In the genomic region with DNA sequence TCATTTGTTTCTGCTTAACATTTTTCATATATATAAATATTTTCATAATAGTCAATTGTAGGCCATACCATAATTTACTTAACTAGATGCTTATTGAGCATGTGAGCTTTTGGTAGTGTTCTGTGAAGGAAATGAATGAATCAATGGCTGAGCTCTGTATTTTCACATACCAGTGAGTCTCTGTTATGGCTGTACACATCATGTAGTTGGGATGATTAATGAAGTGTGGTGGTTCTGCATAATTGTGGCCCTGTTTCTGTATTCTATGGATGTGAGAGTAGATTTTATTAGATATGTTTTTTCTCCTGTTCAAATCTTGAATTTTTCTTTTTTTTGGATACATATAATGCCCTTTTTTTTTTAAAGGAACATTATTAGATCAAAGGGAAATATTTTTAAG, we compare ENCODE assay signal across 24 cellular contexts.
"Had no signal": no experiment of that assay in that cellular context is flagged by ENCODE, and none has a peak within 500 bp of the region (broad histone marks: within the 10 kb centered on the region; RNA-seq: fewer than 3 reads in every experiment).

No MANE protein-coding gene starts in this region.

- H3K27ac Mint-ChIP-seq: activated CD4-positive, alpha-beta T cell treated with anti-CD3 and anti-CD28 coated beads for 36 hours; activated CD8-positive, alpha-beta T cell treated with anti-CD3 and anti-CD28 coated beads for 36 hours; activated naive CD8-positive, alpha-beta T cell; dendritic cell treated with granulocyte-macrophage colony-stimulating factor and Interleukin-4, amounts not matched to agents 40 ng/mL and 50 ng/mL, for 4 days; naive thymus-derived CD8-positive, alpha-beta T cell; T-helper 1 cell treated with Interleukin-12 subunit alpha and Interleukin-12 subunit beta and Interleukin-4 antibody, amounts not matched to agents 30 μg/mL and 1 μg/mL, for 36 hours had no signal

- DNase-seq: activated CD4-positive, alpha-beta T cell treated with anti-CD3 and anti-CD28 coated beads for 36 hours; activated CD8-positive, alpha-beta memory T cell treated with anti-CD3 and anti-CD28 coated beads, Interleukin-2, amount 50 U/mL, for 4 hours; activated CD8-positive, alpha-beta T cell treated with anti-CD3 and anti-CD28 coated beads for 36 hours; activated effector memory CD4-positive, alpha-beta T cell treated with anti-CD3 and anti-CD28 coated beads, Interleukin-2, amount 50 U/mL, for 16 hours; activated T-cell treated with anti-CD3 and anti-CD28 coated beads, Interleukin-2, amount 50 U/mL, for 48 hours; amygdala; cerebellar nuclear complex; effector memory CD4-positive, alpha-beta T cell; gastrocnemius medialis; heart right ventricle; mucosa of descending colon; naive thymus-derived CD8-positive, alpha-beta T cell; posterior cingulate gyrus; stimulated activated CD4-positive, alpha-beta T cell treated with anti-CD3 and anti-CD28 coated beads, Interleukin-4, amount 100 ng/mL, for 4 hours; stimulated activated CD8-positive, alpha-beta memory T cell treated with anti-CD3 and anti-CD28 coated beads, Interleukin-4, amount 100 ng/mL, for 48 hours; stimulated activated naive CD4-positive, alpha-beta T cell treated with Interleukin-2 at 50 U/mL for 16 hours; transverse colon; WERI-Rb-1 had no signal

- H3K27ac ChIP-seq: gastrocnemius medialis, heart right ventricle, right atrium auricular region, skin epidermis, transverse colon, WERI-Rb-1 had no signal

- H3K27me3 ChIP-seq: gastrocnemius medialis, heart right ventricle, right atrium auricular region, transverse colon had no signal

- H3K4me3 Mint-ChIP-seq: activated CD4-positive, alpha-beta T cell treated with anti-CD3 and anti-CD28 coated beads for 36 hours; activated CD8-positive, alpha-beta T cell treated with anti-CD3 and anti-CD28 coated beads for 36 hours; activated naive CD8-positive, alpha-beta T cell; dendritic cell treated with granulocyte-macrophage colony-stimulating factor and Interleukin-4, amounts not matched to agents 40 ng/mL and 50 ng/mL, for 4 days; naive thymus-derived CD8-positive, alpha-beta T cell; T-helper 1 cell treated with Interleukin-12 subunit alpha and Interleukin-12 subunit beta and Interleukin-4 antibody, amounts not matched to agents 30 μg/mL and 1 μg/mL, for 36 hours had no signal

- H3K27me3 Mint-ChIP-seq: dendritic cell treated with granulocyte-macrophage colony-stimulating factor and Interleukin-4, amounts not matched to agents 40 ng/mL and 50 ng/mL, for 4 days had no signal

- H3K9me3 Mint-ChIP-seq: activated CD8-positive, alpha-beta T cell treated with anti-CD3 and anti-CD28 coated beads for 36 hours; dendritic cell treated with granulocyte-macrophage colony-stimulating factor and Interleukin-4, amounts not matched to agents 40 ng/mL and 50 ng/mL, for 4 days; T-helper 1 cell treated with Interleukin-12 subunit alpha and Interleukin-12 subunit beta and Interleukin-4 antibody, amounts not matched to agents 30 μg/mL and 1 μg/mL, for 36 hours had no signal

- H3K4me3 ChIP-seq: gastrocnemius medialis, heart right ventricle, mucosa of descending colon, right atrium auricular region, skin epidermis, transverse colon had no signal

- H3K9me3 ChIP-seq: gastrocnemius medialis, heart right ventricle, mucosa of descending colon, right atrium auricular region, transverse colon had no signal

- ATAC-seq: activated CD4-positive, alpha-beta T cell treated with anti-CD3 and anti-CD28 coated beads for 36 hours; activated CD8-positive, alpha-beta T cell treated with anti-CD3 and anti-CD28 coated beads for 36 hours; gastrocnemius medialis; left lobe of liver; mucosa of descending colon; naive thymus-derived CD8-positive, alpha-beta T cell had no signal
